ENCODE assay signal across 1 cellular context in genomic region chr4:82779032-82779431, GRCh38.
TF ChIP-seq lines count a peak whose summit lies in the region.

No MANE protein-coding gene starts in this region.

TF ChIP-seq in K562, 482 proteins besides CTCF, POLR2A, EP300 and RAD21:
- TF ChIP-seq FOXK2 (conservative IDR thresholded peaks at IDR 0.05 in 1 of 2, IDR thresholded peaks at IDR 0.05 in 1 of 2; ENCODE audit: low read depth in 2 of 2) (no peak), HMBOX1 (IDR thresholded peaks at IDR 0.05) (peak; percentile 39; the same call in 1 of the 2 replicates)
